11 cellular contexts compared by ENCODE assay signal in the genomic region with DNA sequence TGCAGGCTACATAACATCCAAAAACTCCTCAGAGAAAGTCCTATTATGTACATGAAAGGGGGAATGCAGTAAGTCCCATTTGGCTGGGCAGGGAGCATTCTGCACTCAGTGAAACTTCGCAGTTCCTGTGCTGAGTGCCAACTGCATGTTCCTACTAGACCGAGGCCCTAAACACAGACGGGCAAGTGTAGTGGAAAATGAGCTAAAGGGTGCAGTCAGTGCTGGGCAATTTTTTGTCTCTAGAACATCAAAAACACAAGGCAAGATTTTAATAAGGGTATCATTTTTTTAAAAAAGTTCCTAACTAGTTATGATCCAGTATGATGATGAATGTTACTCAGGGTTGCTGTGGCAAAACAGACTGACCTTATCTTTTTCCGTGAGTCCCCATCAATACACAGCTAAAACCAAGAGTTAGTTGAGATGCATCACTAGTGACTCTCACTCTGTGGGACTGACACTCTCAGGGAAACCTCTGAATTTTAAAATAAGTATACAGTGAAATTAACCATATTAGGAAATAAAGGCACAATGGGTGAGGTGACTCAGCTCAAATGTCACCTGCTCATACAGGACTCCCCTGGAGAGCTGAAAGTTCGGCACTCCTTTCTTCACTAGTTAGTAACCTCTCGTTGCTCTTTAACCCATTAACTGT.
A peak's percentile ranks its signal among the peaks of the same experiment; 100 is the strongest.
DNase-seq lines count a peak whose midpoint lies in the region; ATAC-seq and TF ChIP-seq lines count a peak whose summit lies in the region.
"Had no signal": no experiment of that assay in that cellular context is flagged by ENCODE, and none has a peak within 500 bp of the region (broad histone marks: within the 10 kb centered on the region; RNA-seq: fewer than 3 reads in every experiment).

No MANE protein-coding gene starts in this region.

- no peaks in the 10 kb centered on the region for H3K36me3 ChIP-seq in BE2C

- H3K36me3 Mint-ChIP-seq in activated naive CD8-positive, alpha-beta T cell, result no peaks in the 10 kb centered on the region

- DNase-seq in AG10803 (ENCODE audit: low read depth) (peak; percentile 10), kidney tubule cell (ENCODE audit: low spot score) (peak; percentile 70), BE2C (no peak), NCI-H1092 treated with DMSO at 0.1 percent for 48 hours (lab: John Stamatoyannopoulos, UW) (no peak), NK-92 (lab: John Stamatoyannopoulos, UW; ENCODE audit: unreplicated experiment) (no peak)
- DNase-seq: Caco-2, midbrain had no signal

- H3K9me3 Mint-ChIP-seq in activated naive CD8-positive, alpha-beta T cell (ENCODE audit: low read depth), result no peaks in the 10 kb centered on the region

- H3K4me3 ChIP-seq in AG10803 (ENCODE audit: low read length) (no peak overlapping the region), BE2C (ENCODE audit: low read depth, low read length) (no peak overlapping the region)
- H3K4me3 ChIP-seq: SJSA1 had no signal

- no peak overlapping the region for H3K4me3 Mint-ChIP-seq in activated naive CD8-positive, alpha-beta T cell

- no peaks in the 10 kb centered on the region for H3K9me3 ChIP-seq in BE2C
- H3K9me3 ChIP-seq: Caco-2, SJSA1 had no signal

- H3K27ac Mint-ChIP-seq in activated naive CD8-positive, alpha-beta T cell, result peak overlapping the region; percentile 88

- H3K4me1 ChIP-seq in BE2C, result no peaks in the 10 kb centered on the region
- H3K4me1 ChIP-seq: Caco-2 had no signal

- peaks cover 4% of the 10 kb centered on the region for H3K27me3 Mint-ChIP-seq in activated naive CD8-positive, alpha-beta T cell

- TF ChIP-seq CTCF in AG10803 (conservative IDR thresholded peaks at IDR 0.05; ENCODE audit: low read length), result no peak
- TF ChIP-seq CTCF in BE2C (IDR thresholded peaks at IDR 0.05; ENCODE audit: low read depth, low read length), result no peak

- H3K27me3 ChIP-seq in BE2C, result no peaks in the 10 kb centered on the region; the same call in 1 of the 2 replicates
- H3K27me3 ChIP-seq: SJSA1 had no signal

- peaks cover 18% of the 10 kb centered on the region for H3K4me1 Mint-ChIP-seq in activated naive CD8-positive, alpha-beta T cell (ENCODE audit: low read depth)

- ATAC-seq in GM21619 (IDR thresholded peaks at IDR 0.05; ENCODE audit: unreplicated experiment), result peak; percentile 40
- no peak for ATAC-seq in HG03521 (IDR thresholded peaks at IDR 0.05; ENCODE audit: unreplicated experiment)

Comparison
In these comparisons a context has a peak if more than half of its experiments do, and no peak if none do; other contexts are left out.
1. DNase-seq: peak in AG10803 (single experiment) and kidney tubule cell (single experiment); none in BE2C (single experiment), NCI-H1092 treated with DMSO at 0.1 percent for 48 hours (single experiment) and NK-92 (single experiment).